8 cellular contexts compared by ENCODE assay signal in the genomic region with DNA sequence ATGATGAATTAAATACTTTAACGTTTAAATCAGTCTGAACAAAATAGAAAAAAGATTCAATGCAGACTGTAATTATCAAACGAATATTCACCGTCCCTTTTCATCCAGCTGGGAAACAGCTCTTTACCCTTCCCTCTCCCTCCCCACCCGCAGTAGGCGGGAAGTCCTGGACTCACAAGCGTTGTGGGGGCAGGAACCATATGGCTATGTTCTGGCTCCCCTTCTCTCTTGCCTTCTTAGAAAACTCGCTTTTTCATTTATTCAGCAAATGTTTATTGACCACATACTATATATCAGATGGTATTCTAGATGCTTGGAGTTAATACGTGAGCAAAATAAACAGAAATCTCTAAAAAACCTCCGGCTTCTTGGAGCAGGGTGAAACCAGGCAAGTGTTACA. TPM values are rescaled to one million over a fixed set of nuclear protein-coding genes. Genes with fewer than 3 reads are reported as not detected.
DNase-seq lines count a peak whose midpoint lies in the region; ATAC-seq, FAIRE-seq and TF ChIP-seq lines count a peak whose summit lies in the region.

No MANE protein-coding gene starts in this region.

- no peak overlapping the region for H2BK120ac ChIP-seq in H1 (replicated peaks; ENCODE audit: low read depth, low read length)
- no peak overlapping the region for H2BK120ac ChIP-seq in neuronal stem cell (ENCODE audit: low read depth, low read length)

- no peak overlapping the region for H3K14ac ChIP-seq in H1 (ENCODE audit: insufficient read length)
- H3K14ac ChIP-seq in neuronal stem cell (ENCODE audit: low read length), result no peak overlapping the region

- no peaks in the 10 kb centered on the region for H3K79me2 ChIP-seq in H1 (ENCODE audit: control insufficient read depth in 1 of 2, insufficient read depth in 2 of 2, low read length in 2 of 2)

- H2AK5ac ChIP-seq in H1 (ENCODE audit: low read depth, low read length) (no peak overlapping the region), neuronal stem cell (ENCODE audit: low read depth, low read length) (no peak overlapping the region)

- H3K9me3 Mint-ChIP-seq in CD14-positive monocyte, result no peaks in the 10 kb centered on the region

- H3K23me2 ChIP-seq in H1 (ENCODE audit: low read depth, low read length), result peaks cover 7% of the 10 kb centered on the region

- no peak for TF ChIP-seq RAD21 in H1 (IDR thresholded peaks at IDR 0.05 in 1 of 2, conservative IDR thresholded peaks at IDR 0.05 in 1 of 2; ENCODE audit: low read depth in 2 of 2, low read length in 2 of 2)

- CTCF ChIA-PET in H1 (lab: Charles Lee; ENCODE audit: partially characterized antibody), result no interaction called here

- H4K20me1 ChIP-seq in H1 (replicated peaks in 1 of 2; ENCODE audit: control insufficient read depth in 1 of 2, insufficient read depth in 2 of 2, low read length in 2 of 2), result no peaks in the 10 kb centered on the region

- 32% methylated on average over 9 of the region's 9 CpGs; no CpG with 5 or more reads in 1 of the 2 experiments for WGBS in H1 (ENCODE audit: extremely low coverage in 1 of 2, insufficient coverage in 1 of 2, insufficient read length in 1 of 2, insufficient replicate concordance in 2 of 2, low coverage in 1 of 2, low lambda C conversion rate in 2 of 2, missing lambda C conversion rate in 1 of 2), 2 experiments
- no CpG with 5 or more reads among the region's 9 CpGs for WGBS in neuronal stem cell (ENCODE audit: extremely low coverage in 2 of 2, insufficient read length in 2 of 2, insufficient replicate concordance in 1 of 2), 2 donors

- H3K27ac Mint-ChIP-seq in CD14-positive monocyte, result peak overlapping the region in 2 of 7 donors; percentile 83 to 91

- H3K27ac ChIP-seq in H1 (ENCODE audit: low read depth, low read length) (no peak overlapping the region), neuronal stem cell (replicated peaks; ENCODE audit: low read length) (no peak overlapping the region)

- H4K91ac ChIP-seq in H1 (replicated peaks; ENCODE audit: insufficient read length, low read length), result peak overlapping the region; percentile 61
- H4K91ac ChIP-seq in neuronal stem cell (ENCODE audit: low read depth, low read length, poor library complexity), result no peak overlapping the region

- DNase-seq in CD14-positive monocyte (ENCODE audit: low spot score) (no peak), NCI-H82 treated with DMSO at 0.1 percent for 48 hours (lab: John Stamatoyannopoulos, UW; ENCODE audit: unreplicated experiment) (peak; percentile 72), H1 (ENCODE audit: low read depth in 1 of 2, low spot score in 2 of 2) (no peak), neuronal stem cell (ENCODE audit: low spot score) (no peak), islet precursor cell (no peak), NCI-H1092 (lab: John Stamatoyannopoulos, UW) (no peak)

- no peak overlapping the region for H3K4ac ChIP-seq in H1 (replicated peaks; ENCODE audit: insufficient read length, low read depth, low read length)
- no peak overlapping the region for H3K4ac ChIP-seq in neuronal stem cell (ENCODE audit: low read length)

- no peak overlapping the region for H3K23ac ChIP-seq in H1 (ENCODE audit: insufficient read length)
- no peak overlapping the region for H3K23ac ChIP-seq in neuronal stem cell (ENCODE audit: low read depth, low read length, poor library complexity)

- no peak overlapping the region for H3K18ac ChIP-seq in H1 (ENCODE audit: extremely low read depth, low read length)
- no peak overlapping the region for H3K18ac ChIP-seq in neuronal stem cell (ENCODE audit: low read length)

- intact Hi-C loops in CD14-positive monocyte (cut with micrococcal nuclease), result loop anchor here in 1 of 2 donors (10.0 kb wide), 1 partner anchor 519 kb away; a partner anchor contains a TSS

- H3K4me2 ChIP-seq in H1 (ENCODE audit: insufficient read depth in 1 of 2, low read depth in 2 of 2, low read length in 2 of 2) (peak overlapping the region; percentile 93 to 97), neuronal stem cell (ENCODE audit: insufficient read depth, low read length, poor library complexity, severe bottlenecking) (no peak overlapping the region)

- FAIRE-seq in H1 (lab: Jason Lieb, UNC), result no peak

- peaks cover 0 to 2% of the 10 kb centered on the region in 2 donors for H3K36me3 Mint-ChIP-seq in CD14-positive monocyte

- H2BK20ac ChIP-seq in H1 (ENCODE audit: low read length), result no peak overlapping the region

- TF ChIP-seq EP300 in H1 (IDR thresholded peaks at IDR 0.05; ENCODE audit: borderline replicate concordance in 1 of 2, low read depth in 2 of 2, low read length in 2 of 2), result no peak

- peaks cover 3 to 9% (median 5%) of the 10 kb centered on the region in 3 donors for H3K27me3 Mint-ChIP-seq in CD14-positive monocyte (ENCODE audit: low read depth in 3 of 3)

- H2BK5ac ChIP-seq in H1 (ENCODE audit: low read depth, low read length), result no peak overlapping the region
- H2BK5ac ChIP-seq in neuronal stem cell (ENCODE audit: low read length), result no peak overlapping the region

- ATAC-seq in GM18502 (IDR thresholded peaks at IDR 0.05; ENCODE audit: poor library complexity, unreplicated experiment) (no peak), GM21526 (IDR thresholded peaks at IDR 0.05; ENCODE audit: low FRiP score, unreplicated experiment) (no peak)

- no peak overlapping the region for H4K8ac ChIP-seq in H1 (ENCODE audit: extremely low read depth, insufficient read depth, low read length)
- no peak overlapping the region for H4K8ac ChIP-seq in neuronal stem cell (ENCODE audit: low read depth, low read length)

- H3K4me1 ChIP-seq in H1 (replicated peaks in 1 of 4; ENCODE audit: control insufficient read depth in 3 of 4, insufficient read depth in 4 of 4, low read length in 3 of 4) (peaks cover 1 to 7% (median 4%) of the 10 kb centered on the region in 4 experiments; a peak in 5 of 7 replicates), neuronal stem cell (ENCODE audit: control insufficient read depth in 2 of 2, insufficient read depth in 1 of 2, low read depth in 1 of 2, low read length in 2 of 2) (peaks cover 0 to 5% of the 10 kb centered on the region in 2 donors)

- peak overlapping the region; percentile 93 for H2AFZ ChIP-seq in H1 (ENCODE audit: low read length)
- H2AFZ ChIP-seq in neuronal stem cell (ENCODE audit: low read length), result peak overlapping the region; percentile 93

- H3K79me1 ChIP-seq in H1 (ENCODE audit: low read depth, low read length) (no peaks in the 10 kb centered on the region), neuronal stem cell (ENCODE audit: low read depth, low read length) (no peaks in the 10 kb centered on the region)

- peak overlapping the region; percentile 94 to 98 for H3K4me3 Mint-ChIP-seq in CD14-positive monocyte

- peaks cover 43% of the 10 kb centered on the region for H3K4me1 Mint-ChIP-seq in CD14-positive monocyte

- no peak overlapping the region for H3K56ac ChIP-seq in H1 (replicated peaks; ENCODE audit: insufficient read length, low read depth, low read length)

- POLR2A ChIA-PET in H1 (lab: Charles Lee; ENCODE audit: partially characterized antibody), result interaction anchor here (0.6 to 1.7 kb wide), 4 partner anchors 9 to 257 kb away, joined by 3 to 14 read pairs (median 6); a partner anchor contains a TSS

- no peak overlapping the region for H3K9ac ChIP-seq in H1 (replicated peaks in 1 of 4; ENCODE audit: extremely low read depth in 1 of 4, low read depth in 3 of 4, low read length in 3 of 4)
- H3K9ac ChIP-seq in neuronal stem cell (ENCODE audit: low read depth, low read length, poor library complexity), result no peak overlapping the region

- H3K36me3 ChIP-seq in H1 (ENCODE audit: control insufficient read depth in 2 of 4, insufficient read depth in 4 of 4, low read length in 3 of 4) (no peaks in the 10 kb centered on the region), neuronal stem cell (replicated peaks in 1 of 2; ENCODE audit: control insufficient read depth in 2 of 2, insufficient read depth in 2 of 2, low read length in 2 of 2) (no peaks in the 10 kb centered on the region)

- H3K4me3 ChIP-seq in H1 (ENCODE audit: extremely low read depth in 1 of 4, insufficient read depth in 2 of 4, low read depth in 3 of 4, low read length in 4 of 4), result peak overlapping the region; percentile 54 to 71 (median 63); a peak in 6 of 8 replicates
- peak overlapping the region in 1 of 2 donors; percentile 54 for H3K4me3 ChIP-seq in neuronal stem cell (ENCODE audit: low read length in 2 of 2)

- H3K9me3 ChIP-seq in H1 (ENCODE audit: insufficient read depth in 2 of 2, low read depth in 1 of 2, low read length in 1 of 2), result peaks cover 0 to 3% of the 10 kb centered on the region in 2 experiments; a peak in 2 of 4 replicates
- H3K9me3 ChIP-seq in neuronal stem cell (replicated peaks in 1 of 2; ENCODE audit: control insufficient read depth in 2 of 2, insufficient read depth in 1 of 2, low read depth in 1 of 2, low read length in 2 of 2), result peaks cover 0 to 2% of the 10 kb centered on the region in 2 donors

- TF ChIP-seq POLR2A in H1 (IDR thresholded peaks at IDR 0.05; ENCODE audit: control extremely low read depth in 1 of 2, low read depth in 2 of 2, low read length in 2 of 2), result no peak

- peaks cover 0 to 4% (median 0%) of the 10 kb centered on the region in 4 experiments; a peak in 2 of 7 replicates for H3K27me3 ChIP-seq in H1 (replicated peaks in 1 of 4; ENCODE audit: control insufficient read depth in 3 of 4, extremely low read depth in 1 of 4, insufficient read depth in 3 of 4, low read length in 3 of 4)
- H3K27me3 ChIP-seq in neuronal stem cell (ENCODE audit: control insufficient read depth in 3 of 3, insufficient read depth in 3 of 3, low read depth in 1 of 3, low read length in 3 of 3), result peaks cover 0 to 4% (median 2%) of the 10 kb centered on the region in 3 experiments

- TF ChIP-seq CTCF in CD14-positive monocyte (IDR thresholded peaks at IDR 0.05) (no peak), H1 (IDR thresholded peaks at IDR 0.05; ENCODE audit: control extremely low read depth in 1 of 3, insufficient read depth in 1 of 3, low read depth in 1 of 3, low read length in 3 of 3) (no peak)

- H2BK12ac ChIP-seq in H1 (ENCODE audit: low read depth, low read length) (no peak overlapping the region), neuronal stem cell (ENCODE audit: low read length) (no peak overlapping the region)

- H4K5ac ChIP-seq in H1 (ENCODE audit: insufficient read length, low read depth, low read length), result no peak overlapping the region

- H2BK15ac ChIP-seq in H1 (ENCODE audit: low read length), result no peak overlapping the region
- H2BK15ac ChIP-seq in neuronal stem cell (ENCODE audit: low read length), result no peak overlapping the region

RNA-seq across cellular contexts. Expression of a gene that starts 0.7 kb away (rescaled TPM):
- 1 to 10 TPM; 2.5 to 5.4 TPM for polyA plus RNA-seq in CD14-positive monocyte
- total RNA-seq in H1 (2021; fragmentation: NEBNext Ultra II Directional; extraction: Animal tissue kit (Norgen Biotek cat#: 25700)), result 6.8 and 6.9 TPM in 2 replicates
- 1.4 and 1.6 TPM in 2 replicates for polyA plus RNA-seq in H1 (2011; rRNA removed)
- polyA plus RNA-seq in H1 (2011; cell fraction: cytosol; rRNA removed), result 1.9 TPM
- 2.8 TPM for polyA plus RNA-seq in H1 (2011; cell fraction: nucleus; rRNA removed)
- 2.9 to 3.5 TPM (median 3.4 TPM) in 4 replicates for polyA plus RNA-seq in H1 (2012, experiment 1 of 2)
- polyA plus RNA-seq in H1 (2012, experiment 2 of 2), result 0.29 TPM
- polyA plus RNA-seq in H1 (2013, experiment 1 of 2), result 3.9 TPM
- 4.4 TPM for polyA plus RNA-seq in H1 (2013, experiment 2 of 2)
- polyA minus RNA-seq in H1 (2011; rRNA and poly(A)+ RNA removed), result 2.3 and 4.5 TPM in 2 replicates
- polyA minus RNA-seq in H1 (2011; cell fraction: cytosol; rRNA and poly(A)+ RNA removed), result 3.1 TPM
- polyA minus RNA-seq in H1 (2011; cell fraction: nucleus; rRNA and poly(A)+ RNA removed), result 18.2 TPM
- polyA plus RNA-seq in neuronal stem cell (2013, experiment 1 of 2), result 7.7 TPM
- polyA plus RNA-seq in neuronal stem cell (2013, experiment 2 of 2), result 7.7 TPM

RNA-seq across cellular contexts. Expression of a gene that starts 25.7 kb away (rescaled TPM):
- 10 to 100 TPM; 13.2 to 16.4 TPM for polyA plus RNA-seq in CD14-positive monocyte
- 125 and 137 TPM in 2 replicates for total RNA-seq in H1 (2021; fragmentation: NEBNext Ultra II Directional; extraction: Animal tissue kit (Norgen Biotek cat#: 25700))
- polyA plus RNA-seq in H1 (2011; rRNA removed), result 33.3 and 65.6 TPM in 2 replicates
- polyA plus RNA-seq in H1 (2011; cell fraction: cytosol; rRNA removed), result 110 TPM
- polyA plus RNA-seq in H1 (2011; cell fraction: nucleus; rRNA removed), result 51.3 TPM
- polyA plus RNA-seq in H1 (2012, experiment 1 of 2), result 66.7 to 117 TPM (median 84.6 TPM) in 4 replicates
- polyA plus RNA-seq in H1 (2012, experiment 2 of 2), result 38.3 TPM
- 154 TPM for polyA plus RNA-seq in H1 (2013, experiment 1 of 2)
- 174 TPM for polyA plus RNA-seq in H1 (2013, experiment 2 of 2)
- 19.2 and 31.9 TPM in 2 replicates for polyA minus RNA-seq in H1 (2011; rRNA and poly(A)+ RNA removed)
- 39.9 TPM for polyA minus RNA-seq in H1 (2011; cell fraction: cytosol; rRNA and poly(A)+ RNA removed)
- 29.9 TPM for polyA minus RNA-seq in H1 (2011; cell fraction: nucleus; rRNA and poly(A)+ RNA removed)
- polyA plus RNA-seq in neuronal stem cell (2013, experiment 1 of 2), result 246 TPM
- polyA plus RNA-seq in neuronal stem cell (2013, experiment 2 of 2), result 252 TPM
